In the genomic region with DNA sequence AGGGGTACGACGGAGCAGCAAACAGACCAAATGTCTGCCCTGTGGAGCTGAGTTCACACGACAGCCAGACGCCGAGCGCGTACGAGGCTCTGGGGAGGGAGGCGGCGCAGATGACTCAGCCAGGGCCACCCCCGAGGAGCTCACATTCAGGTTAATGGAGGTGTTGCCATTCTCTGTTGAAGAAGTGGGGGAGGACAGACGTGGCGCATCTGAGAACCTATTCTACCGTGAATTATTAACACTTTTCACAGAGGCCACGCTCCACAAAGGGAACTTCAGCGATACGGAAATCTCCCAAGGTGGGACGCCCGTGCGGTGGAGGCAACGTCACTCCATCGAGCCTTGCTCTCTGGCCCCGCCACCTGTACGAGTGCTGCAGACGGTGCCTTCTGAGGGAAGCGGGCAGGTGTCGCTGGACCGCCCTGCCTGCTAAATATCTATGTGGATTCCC, we compare ENCODE assay signal across 27 cellular contexts. TPM values are rescaled to one million over a fixed set of nuclear protein-coding genes. Genes with fewer than 3 reads are reported as not detected.
DNase-seq lines count a peak whose midpoint lies in the region; TF ChIP-seq lines count a peak whose summit lies in the region.
"Had no signal": no experiment of that assay in that cellular context is flagged by ENCODE, and none has a peak within 500 bp of the region (broad histone marks: within the 10 kb centered on the region; RNA-seq: fewer than 3 reads in every experiment).

No MANE protein-coding gene starts in this region.

- no peak overlapping the region for H2BK120ac ChIP-seq in H9 (ENCODE audit: low read depth, low read length, poor library complexity, severe bottlenecking)

- no CpG with 5 or more reads among the region's 28 CpGs for WGBS in H9 (ENCODE audit: extremely low coverage, insufficient read length, low lambda C conversion rate)

- H4K8ac ChIP-seq in H9 (replicated peaks; ENCODE audit: insufficient read length, low read depth, low read length), result no peak overlapping the region

- no peak overlapping the region for H3K18ac ChIP-seq in H9 (ENCODE audit: insufficient read length, low read depth, low read length)

- no peak overlapping the region for H2AFZ ChIP-seq in H9 (ENCODE audit: low read length)
- H2AFZ ChIP-seq: GM23248, hepatocyte had no signal

- peaks cover 9% of the 10 kb centered on the region for H3K27me3 Mint-ChIP-seq in H9 (ENCODE audit: low read depth)
- H3K27me3 Mint-ChIP-seq: activated CD8-positive, alpha-beta T cell treated with anti-CD3 and anti-CD28 coated beads for 36 hours; activated naive CD8-positive, alpha-beta T cell treated with anti-CD3 and anti-CD28 coated beads, Interleukin-2, amount 50 U/mL, for 24 hours; CD4-positive, CD25-positive, alpha-beta regulatory T cell; progenitor cell of endocrine pancreas had no signal

- H3K9me3 Mint-ChIP-seq in H9, result no peaks in the 10 kb centered on the region
- H3K9me3 Mint-ChIP-seq: activated CD8-positive, alpha-beta T cell treated with anti-CD3 and anti-CD28 coated beads for 36 hours; activated naive CD8-positive, alpha-beta T cell treated with anti-CD3 and anti-CD28 coated beads, Interleukin-2, amount 50 U/mL, for 24 hours had no signal

- no peak overlapping the region for H2BK15ac ChIP-seq in H9 (ENCODE audit: low read depth, low read length)

- H3K4ac ChIP-seq in H9 (ENCODE audit: low read depth, low read length), result no peak overlapping the region

- no peak overlapping the region for H3K27ac ChIP-seq in H9 (ENCODE audit: insufficient read length, low read depth, low read length)
- H3K27ac ChIP-seq: GM23248, hepatocyte, stomach, tibial nerve had no signal

- no peak overlapping the region for H2BK20ac ChIP-seq in H9 (ENCODE audit: low read depth, low read length, poor library complexity, severe bottlenecking)

- H3K56ac ChIP-seq in H9 (ENCODE audit: insufficient read length, low read depth, low read length), result no peak overlapping the region

- H3K14ac ChIP-seq in H9 (ENCODE audit: insufficient read depth, low read length), result no peak overlapping the region

- H3K79me1 ChIP-seq in H9 (ENCODE audit: insufficient read depth, low read depth, low read length, poor library complexity, severe bottlenecking), result no peaks in the 10 kb centered on the region

- H3K27ac Mint-ChIP-seq in H9, result no peak overlapping the region
- H3K27ac Mint-ChIP-seq: activated CD8-positive, alpha-beta T cell treated with anti-CD3 and anti-CD28 coated beads for 36 hours; activated naive CD8-positive, alpha-beta T cell treated with anti-CD3 and anti-CD28 coated beads, Interleukin-2, amount 50 U/mL, for 24 hours; CD4-positive, CD25-positive, alpha-beta regulatory T cell; progenitor cell of endocrine pancreas had no signal

- peaks cover 11% of the 10 kb centered on the region in 2 experiments for H3K4me1 Mint-ChIP-seq in H9
- H3K4me1 Mint-ChIP-seq: activated naive CD8-positive, alpha-beta T cell treated with anti-CD3 and anti-CD28 coated beads, Interleukin-2, amount 50 U/mL, for 24 hours; CD4-positive, CD25-positive, alpha-beta regulatory T cell had no signal

- no peaks in the 10 kb centered on the region for H3K79me2 ChIP-seq in H9 (ENCODE audit: insufficient read depth, low read length)
- H3K79me2 ChIP-seq: hepatocyte had no signal

- no peak overlapping the region for H2AK5ac ChIP-seq in H9 (ENCODE audit: insufficient read length, low read length)

- H3T11ph ChIP-seq in H9 (ENCODE audit: low read length), result no peak overlapping the region

- H3K36me3 Mint-ChIP-seq in H9 (ENCODE audit: insufficient read depth in 1 of 3, low read depth in 3 of 3), result peaks cover 0 to 4% (median 0%) of the 10 kb centered on the region in 3 experiments; a peak in 1 of 7 replicates
- H3K36me3 Mint-ChIP-seq: CD4-positive, CD25-positive, alpha-beta regulatory T cell had no signal

- peak overlapping the region in 1 of 2 experiments; percentile 36; a peak in 2 of 5 replicates for H3K4me3 Mint-ChIP-seq in H9
- H3K4me3 Mint-ChIP-seq: activated CD8-positive, alpha-beta T cell treated with anti-CD3 and anti-CD28 coated beads for 36 hours; activated naive CD8-positive, alpha-beta T cell treated with anti-CD3 and anti-CD28 coated beads, Interleukin-2, amount 50 U/mL, for 24 hours; CD4-positive, CD25-positive, alpha-beta regulatory T cell had no signal

- no peak overlapping the region for H3K4me2 ChIP-seq in H9 (ENCODE audit: insufficient read depth, insufficient read length, low read length)
- H3K4me2 ChIP-seq: hepatocyte had no signal

- TF ChIP-seq CTCF in H9 (conservative IDR thresholded peaks at IDR 0.05), result peak; percentile 35; the same call in 2 of the 3 replicates

- no peaks in the 10 kb centered on the region for H3K23me2 ChIP-seq in H9 (ENCODE audit: insufficient read length, low read depth, low read length, poor library complexity, severe bottlenecking)

- intact Hi-C loops in head of caudate nucleus (cut with DNase I), result no loop called here

- no peak overlapping the region for H2BK12ac ChIP-seq in H9 (ENCODE audit: insufficient read length, low read depth, low read length)

- no peak overlapping the region for H3K9ac ChIP-seq in H9 (ENCODE audit: extremely low read depth, insufficient read length, low read length)
- H3K9ac ChIP-seq: GM23248 had no signal

- peak; percentile 84 for DNase-seq in H9
- peak; percentile 74 for DNase-seq in NCI-H69 (lab: John Stamatoyannopoulos, UW)
- DNase-seq in head of caudate nucleus, result peak; percentile 47 to 94 (median 80)
- DNase-seq in nucleus accumbens (lab: John Stamatoyannopoulos, UW), result peak in 40 of 56 donors; percentile 14 to 85 (median 59)
- no peak for DNase-seq in stimulated activated CD4-positive, alpha-beta T cell treated with anti-CD3 and anti-CD28 coated beads, Interleukin-4, amount 100 ng/mL, for 1 hour
- no peak for DNase-seq in NCI-H748 (lab: John Stamatoyannopoulos, UW; ENCODE audit: unreplicated experiment)
- no peak for DNase-seq in DMS153 (lab: John Stamatoyannopoulos, UW)
- DNase-seq: activated CD4-positive, alpha-beta T cell treated with anti-CD3 and anti-CD28 coated beads for 1 hour; activated CD8-positive, alpha-beta T cell treated with anti-CD3 and anti-CD28 coated beads for 36 hours; activated gamma-delta T cell; activated naive CD8-positive, alpha-beta T cell treated with anti-CD3 and anti-CD28 coated beads, Interleukin-2, amount 50 U/mL, for 24 hours; CD4-positive, CD25-positive, alpha-beta regulatory T cell; DMS 273 treated with DMSO at 0.1 percent for 48 hours; effector CD8-positive, alpha-beta T cell; erythroblast; GM23248; NCI-H1092; NCI-H2029 treated with DMSO at 0.1 percent for 48 hours; NCI-H446 treated with DMSO at 0.1 percent for 48 hours; NK-92 treated with Interleukin-12 subunit alpha and Interleukin-12 subunit beta, amount 100 ng/mL, for 24 hours; stimulated activated CD4-positive, alpha-beta T cell treated with anti-CD3 and anti-CD28 coated beads, Interleukin-15, amount 100 ng/mL, for 24 hours; stomach; T-helper 1 cell had no signal

- no peak overlapping the region for H4K5ac ChIP-seq in H9 (ENCODE audit: insufficient read length, low read depth, low read length)

- no peaks in the 10 kb centered on the region for H3K9me3 ChIP-seq in H9 (ENCODE audit: control insufficient read depth, low read depth, low read length)
- H3K9me3 ChIP-seq: SJSA1, stomach, tibial nerve had no signal

- H2BK5ac ChIP-seq in H9 (ENCODE audit: insufficient read length, low read length), result no peak overlapping the region

- no peak overlapping the region for H3K23ac ChIP-seq in H9 (ENCODE audit: insufficient read length, low read depth, low read length)

- H4K20me1 ChIP-seq in H9 (ENCODE audit: control insufficient read depth, insufficient read depth, insufficient read length), result no peaks in the 10 kb centered on the region

- no peaks in the 10 kb centered on the region for H3K27me3 ChIP-seq in H9 (ENCODE audit: insufficient read depth, low read length)
- H3K27me3 ChIP-seq: hepatocyte, SJSA1, stomach, tibial nerve had no signal

- H4K91ac ChIP-seq in H9 (ENCODE audit: insufficient read length, low read depth, low read length), result no peak overlapping the region

- no peaks in the 10 kb centered on the region for H3K4me1 ChIP-seq in H9 (ENCODE audit: insufficient read depth, low read length)

RNA-seq across cellular contexts. Expression of a gene that starts 19.2 kb away (rescaled TPM):
- total RNA-seq in H9 (2021), result 31.3 and 34.7 TPM in 2 replicates

Comparison
In these comparisons a context has a peak if more than half of its experiments do, and no peak if none do; other contexts are left out.
1. DNase-seq: peak in H9 (single experiment), NCI-H69 (single experiment), head of caudate nucleus (42 of 42) and nucleus accumbens (40 of 56); none in stimulated activated CD4-positive, alpha-beta T cell treated with anti-CD3 and anti-CD28 coated beads, Interleukin-4, amount 100 ng/mL, for 1 hour (single experiment), NCI-H748 (single experiment) and DMS153 (single experiment).